13 cellular contexts compared by ENCODE assay signal in the genomic region with DNA sequence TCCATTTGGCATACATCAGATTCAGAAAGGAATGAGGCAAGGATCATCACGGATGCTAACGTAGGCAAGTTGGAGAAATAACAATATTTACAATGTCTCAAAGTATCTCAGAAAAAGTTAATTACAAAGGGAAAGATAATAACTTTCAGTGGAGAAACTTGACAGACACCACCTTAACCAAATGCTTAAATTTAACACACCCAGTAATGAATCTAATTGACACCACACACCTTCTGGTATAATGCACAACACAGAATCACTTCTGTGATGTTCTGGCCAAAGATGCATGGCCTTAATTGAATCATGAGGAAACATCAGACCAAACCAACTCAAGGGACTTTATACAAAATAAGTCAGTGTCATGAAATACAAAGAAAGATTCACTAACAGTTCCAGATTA. TPM values are rescaled to one million over a fixed set of nuclear protein-coding genes. Genes with fewer than 3 reads are reported as not detected.
DNase-seq lines count a peak whose midpoint lies in the region; ATAC-seq lines count a peak whose summit lies in the region.
"Had no signal": no experiment of that assay in that cellular context is flagged by ENCODE, and none has a peak within 500 bp of the region (broad histone marks: within the 10 kb centered on the region; RNA-seq: fewer than 3 reads in every experiment).

No MANE protein-coding gene starts in this region.

- H3K27me3 Mint-ChIP-seq in stimulated activated naive CD8-positive, alpha-beta T cell treated with anti-CD3 and anti-CD28 coated beads, Interleukin-15, Interleukin-2, amounts not matched to agents 100 ng/mL and 50 ng/mL, for 24 hours: no peaks in the 10 kb centered on the region
- H3K27me3 Mint-ChIP-seq in IgD-negative memory B cell: no peaks in the 10 kb centered on the region
- no peaks in the 10 kb centered on the region for H3K27me3 Mint-ChIP-seq in memory B cell

- no peaks in the 10 kb centered on the region for H3K9me3 Mint-ChIP-seq in stimulated activated naive CD8-positive, alpha-beta T cell treated with anti-CD3 and anti-CD28 coated beads, Interleukin-15, Interleukin-2, amounts not matched to agents 100 ng/mL and 50 ng/mL, for 24 hours
- no peaks in the 10 kb centered on the region for H3K9me3 Mint-ChIP-seq in IgD-negative memory B cell
- H3K9me3 Mint-ChIP-seq in memory B cell: no peaks in the 10 kb centered on the region

- H3K27ac Mint-ChIP-seq in stimulated activated naive CD8-positive, alpha-beta T cell treated with anti-CD3 and anti-CD28 coated beads, Interleukin-15, Interleukin-2, amounts not matched to agents 100 ng/mL and 50 ng/mL, for 24 hours: peak overlapping the region; percentile 38
- H3K27ac Mint-ChIP-seq in IgD-negative memory B cell (peak overlapping the region; percentile 13 to 89 (median 22)), memory B cell (peak overlapping the region; percentile 55)

- ATAC-seq in stimulated activated naive CD8-positive, alpha-beta T cell treated with anti-CD3 and anti-CD28 coated beads, Interleukin-15, Interleukin-2, amounts not matched to agents 100 U/mL and 50 U/mL, for 24 hours: no peak
- no peak for ATAC-seq in memory B cell (ENCODE audit: low read depth)
- ATAC-seq: PC-3 had no signal

- peaks cover 16% of the 10 kb centered on the region for H3K36me3 Mint-ChIP-seq in stimulated activated naive CD8-positive, alpha-beta T cell treated with anti-CD3 and anti-CD28 coated beads, Interleukin-15, Interleukin-2, amounts not matched to agents 100 ng/mL and 50 ng/mL, for 24 hours (ENCODE audit: low read depth)
- H3K36me3 Mint-ChIP-seq in IgD-negative memory B cell: no peaks in the 10 kb centered on the region
- peaks cover 3% of the 10 kb centered on the region for H3K36me3 Mint-ChIP-seq in memory B cell

- peaks cover 57% of the 10 kb centered on the region for H3K4me1 Mint-ChIP-seq in stimulated activated naive CD8-positive, alpha-beta T cell treated with anti-CD3 and anti-CD28 coated beads, Interleukin-15, Interleukin-2, amounts not matched to agents 100 ng/mL and 50 ng/mL, for 24 hours (ENCODE audit: low read depth)
- H3K4me1 Mint-ChIP-seq in IgD-negative memory B cell (peaks cover 32 to 44% (median 33%) of the 10 kb centered on the region in 3 donors), memory B cell (peaks cover 21% of the 10 kb centered on the region)

- H3K4me3 Mint-ChIP-seq in stimulated activated naive CD8-positive, alpha-beta T cell treated with anti-CD3 and anti-CD28 coated beads, Interleukin-15, Interleukin-2, amounts not matched to agents 100 ng/mL and 50 ng/mL, for 24 hours: no peak overlapping the region
- H3K4me3 Mint-ChIP-seq in IgD-negative memory B cell: peak overlapping the region in 1 of 4 donors; percentile 23
- no peak overlapping the region for H3K4me3 Mint-ChIP-seq in memory B cell

- DNase-seq in stimulated activated naive CD8-positive, alpha-beta T cell treated with anti-CD3 and anti-CD28 coated beads, Interleukin-15, Interleukin-2, amounts not matched to agents 100 U/mL and 50 U/mL, for 24 hours: no peak
- DNase-seq in memory B cell (ENCODE audit: low spot score in 2 of 2) (no peak), nucleus accumbens (lab: John Stamatoyannopoulos, UW) (no peak), GF-D8 (lab: John Stamatoyannopoulos, UW) (no peak)
- DNase-seq in activated effector memory CD4-positive, alpha-beta T cell treated with Interleukin-2 at 50 U/mL for 16 hours: no peak
- DNase-seq: MG63, NCI-H1092 treated with DMSO at 0.1 percent for 48 hours, NCI-H1694, NCI-H510A treated with DMSO at 0.1 percent for 48 hours, NCI-H82, PC-3 had no signal

RNA-seq across cellular contexts. Expression of gene USP48, which starts 23.1 kb away (rescaled TPM):
- polyA plus RNA-seq in IgD-negative memory B cell: 58.4 TPM

RNA-seq across cellular contexts. Expression of gene LDLRAD2, which starts 52.2 kb away (rescaled TPM):
- 0.69 TPM for polyA plus RNA-seq in IgD-negative memory B cell
